9 cellular contexts compared by ENCODE assay signal in genomic region chr15:84816694-84817460, GRCh38. TPM values are rescaled to one million over a fixed set of nuclear protein-coding genes. Genes with fewer than 3 reads are reported as not detected.
DNase-seq lines count a peak whose midpoint lies in the region; ATAC-seq and TF ChIP-seq lines count a peak whose summit lies in the region.
"Had no signal": no experiment of that assay in that cellular context is flagged by ENCODE, and none has a peak within 500 bp of the region (broad histone marks: within the 10 kb centered on the region; RNA-seq: fewer than 3 reads in every experiment).

A gene with protein sequence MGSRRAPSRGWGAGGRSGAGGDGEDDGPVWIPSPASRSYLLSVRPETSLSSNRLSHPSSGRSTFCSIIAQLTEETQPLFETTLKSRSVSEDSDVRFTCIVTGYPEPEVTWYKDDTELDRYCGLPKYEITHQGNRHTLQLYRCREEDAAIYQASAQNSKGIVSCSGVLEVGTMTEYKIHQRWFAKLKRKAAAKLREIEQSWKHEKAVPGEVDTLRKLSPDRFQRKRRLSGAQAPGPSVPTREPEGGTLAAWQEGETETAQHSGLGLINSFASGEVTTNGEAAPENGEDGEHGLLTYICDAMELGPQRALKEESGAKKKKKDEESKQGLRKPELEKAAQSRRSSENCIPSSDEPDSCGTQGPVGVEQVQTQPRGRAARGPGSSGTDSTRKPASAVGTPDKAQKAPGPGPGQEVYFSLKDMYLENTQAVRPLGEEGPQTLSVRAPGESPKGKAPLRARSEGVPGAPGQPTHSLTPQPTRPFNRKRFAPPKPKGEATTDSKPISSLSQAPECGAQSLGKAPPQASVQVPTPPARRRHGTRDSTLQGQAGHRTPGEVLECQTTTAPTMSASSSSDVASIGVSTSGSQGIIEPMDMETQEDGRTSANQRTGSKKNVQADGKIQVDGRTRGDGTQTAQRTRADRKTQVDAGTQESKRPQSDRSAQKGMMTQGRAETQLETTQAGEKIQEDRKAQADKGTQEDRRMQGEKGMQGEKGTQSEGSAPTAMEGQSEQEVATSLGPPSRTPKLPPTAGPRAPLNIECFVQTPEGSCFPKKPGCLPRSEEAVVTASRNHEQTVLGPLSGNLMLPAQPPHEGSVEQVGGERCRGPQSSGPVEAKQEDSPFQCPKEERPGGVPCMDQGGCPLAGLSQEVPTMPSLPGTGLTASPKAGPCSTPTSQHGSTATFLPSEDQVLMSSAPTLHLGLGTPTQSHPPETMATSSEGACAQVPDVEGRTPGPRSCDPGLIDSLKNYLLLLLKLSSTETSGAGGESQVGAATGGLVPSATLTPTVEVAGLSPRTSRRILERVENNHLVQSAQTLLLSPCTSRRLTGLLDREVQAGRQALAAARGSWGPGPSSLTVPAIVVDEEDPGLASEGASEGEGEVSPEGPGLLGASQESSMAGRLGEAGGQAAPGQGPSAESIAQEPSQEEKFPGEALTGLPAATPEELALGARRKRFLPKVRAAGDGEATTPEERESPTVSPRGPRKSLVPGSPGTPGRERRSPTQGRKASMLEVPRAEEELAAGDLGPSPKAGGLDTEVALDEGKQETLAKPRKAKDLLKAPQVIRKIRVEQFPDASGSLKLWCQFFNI (N-terminal part only) (plus strand): TSS chr15:84817356. CDS start chr15:84817453, 97 bp downstream.

- POLR2A ChIA-PET in A673 (lab: Charles Lee; ENCODE audit: low non-redundant PET), result interaction anchor here (0.6 kb wide), 1 partner anchor 11 kb away, joined by 3 read pairs; no protein-coding TSS in a partner anchor

- H3K9me3 ChIP-seq in A673 (ENCODE audit: low read depth, low read length, poor library complexity, severe bottlenecking), result no peaks in the 10 kb centered on the region

- H3K9me3 Mint-ChIP-seq in T-helper 1 cell treated with Interleukin-12 subunit alpha and Interleukin-12 subunit beta and Interleukin-4 antibody, amounts not matched to agents 30 μg/mL and 1 μg/mL, for 36 hours, result no peaks in the 10 kb centered on the region

- peak within 1 kb of the TSS; percentile 69 for H3K27ac Mint-ChIP-seq in T-helper 1 cell treated with Interleukin-12 subunit alpha and Interleukin-12 subunit beta and Interleukin-4 antibody, amounts not matched to agents 30 μg/mL and 1 μg/mL, for 36 hours

- H3K4me1 ChIP-seq in foreskin keratinocyte, result no peaks in the 10 kb centered on the region
- H3K4me1 ChIP-seq in urinary bladder (ENCODE audit: insufficient read depth), result no peaks in the 10 kb centered on the region
- H3K4me1 ChIP-seq in A673 (ENCODE audit: insufficient read depth, low read length, poor library complexity, severe bottlenecking), result peaks cover 13% of the 10 kb centered on the region

- H3K27me3 Mint-ChIP-seq in T-helper 1 cell treated with Interleukin-12 subunit alpha and Interleukin-12 subunit beta and Interleukin-4 antibody, amounts not matched to agents 30 μg/mL and 1 μg/mL, for 36 hours (ENCODE audit: low read depth), result peaks cover 12% of the 10 kb centered on the region

- H3K36me3 Mint-ChIP-seq in T-helper 1 cell treated with Interleukin-12 subunit alpha and Interleukin-12 subunit beta and Interleukin-4 antibody, amounts not matched to agents 30 μg/mL and 1 μg/mL, for 36 hours (ENCODE audit: low read depth), result no peaks in the 10 kb centered on the region

- 26% methylated on average over 61 of the region's 61 CpGs for WGBS in urinary bladder

- peaks cover 6% of the 10 kb centered on the region for H3K4me1 Mint-ChIP-seq in T-helper 1 cell treated with Interleukin-12 subunit alpha and Interleukin-12 subunit beta and Interleukin-4 antibody, amounts not matched to agents 30 μg/mL and 1 μg/mL, for 36 hours (ENCODE audit: low read depth)

- no peaks in the 10 kb centered on the region for H3K36me3 ChIP-seq in urinary bladder (ENCODE audit: insufficient read depth)
- H3K36me3 ChIP-seq in A673 (ENCODE audit: insufficient read depth, low read length, poor library complexity, severe bottlenecking), result no peaks in the 10 kb centered on the region

- no peak within 1 kb of the TSS for H3K4me3 Mint-ChIP-seq in T-helper 1 cell treated with Interleukin-12 subunit alpha and Interleukin-12 subunit beta and Interleukin-4 antibody, amounts not matched to agents 30 μg/mL and 1 μg/mL, for 36 hours

- intact Hi-C loops in A673 (cut with micrococcal nuclease; ENCODE audit: unreplicated experiment), result no loop called here

- H3K4me3 ChIP-seq in urinary bladder (ENCODE audit: low read depth, low read length) (peak within 1 kb of the TSS; percentile 17), A673 (ENCODE audit: low read depth, low read length, poor library complexity, severe bottlenecking) (no peak within 1 kb of the TSS)

- peaks cover 45% of the 10 kb centered on the region for H3K27me3 ChIP-seq in foreskin keratinocyte
- H3K27me3 ChIP-seq in A673 (replicated peaks; ENCODE audit: insufficient read depth, low read depth, low read length, poor library complexity), result no peaks in the 10 kb centered on the region

- H3K27ac ChIP-seq in foreskin keratinocyte (no peak within 1 kb of the TSS), urinary bladder (ENCODE audit: low read depth) (no peak within 1 kb of the TSS), A673 (ENCODE audit: low read depth, low read length, poor library complexity, severe bottlenecking) (no peak within 1 kb of the TSS)

- TF ChIP-seq CTCF in foreskin keratinocyte (conservative IDR thresholded peaks at IDR 0.05) (no peak), A673 (conservative IDR thresholded peaks at IDR 0.05; ENCODE audit: low read depth, low read length) (no peak)

- DNase-seq in T-helper 1 cell (no peak), foreskin keratinocyte (no peak), myocyte (ENCODE audit: low read depth) (peak; percentile 93), HCEC 1CT (no peak), NCI-H1436 treated with DMSO at 0.1 percent for 48 hours (lab: John Stamatoyannopoulos, UW) (no peak), A673 (ENCODE audit: low spot score) (no peak)
- DNase-seq: KG1 had no signal

- peak; percentile 26 for ATAC-seq in foreskin keratinocyte

- no TSS peak for BruUV-seq in A673 (replicated peaks; lab: Mats Ljungman, UMichigan)

- CTCF ChIA-PET in A673 (lab: Charles Lee), result no interaction called here

RNA-seq across cellular contexts. Expression of the gene that starts here (rescaled TPM):
- 0.11 and 0.34 TPM in 2 replicates for total RNA-seq in foreskin keratinocyte
- 0.02 and 0.07 TPM in 2 replicates for polyA plus RNA-seq in foreskin keratinocyte
- 172 and 190 TPM in 2 replicates for total RNA-seq in myocyte
- polyA plus RNA-seq in myocyte (2012), result 65.6 TPM
- 7.2 TPM for total RNA-seq in urinary bladder
- 4.3 TPM for polyA plus RNA-seq in urinary bladder
- 0.67 and 0.70 TPM in 2 replicates for total RNA-seq in A673 (2021)

Comparison
In these comparisons a context has a peak if more than half of its experiments do, and no peak if none do; other contexts are left out.
1. RNA of the gene that starts here (total RNA-seq): 172 to 190 TPM in myocyte; 7.2 TPM in urinary bladder (single experiment), 0.67 to 0.70 TPM in A673 and 0.11 to 0.34 TPM in foreskin keratinocyte; every median in the first group is over 10 times any median in the second.
2. Peak in ATAC-seq in foreskin keratinocyte; RNA of the gene not detected or under 1 TPM.